Comparison of ENCODE assay signal across 22 cellular contexts in genomic region chr10:32337343-32337742, GRCh38. TPM values are rescaled to one million over a fixed set of nuclear protein-coding genes. Genes with fewer than 3 reads are reported as not detected.
DNase-seq lines count a peak whose midpoint lies in the region; ATAC-seq, FAIRE-seq and TF ChIP-seq lines count a peak whose summit lies in the region.
"Had no signal": no experiment of that assay in that cellular context is flagged by ENCODE, and none has a peak within 500 bp of the region (broad histone marks: within the 10 kb centered on the region; RNA-seq: fewer than 3 reads in every experiment).

No MANE protein-coding gene starts in this region.

- peaks cover 15% of the 10 kb centered on the region for H3K4me1 ChIP-seq in IMR-90 (ENCODE audit: control insufficient read depth, insufficient read depth, low read length)
- H3K4me1 ChIP-seq in endodermal cell (ENCODE audit: control insufficient read depth, insufficient read depth, low read length): peaks cover 22% of the 10 kb centered on the region
- H3K4me1 ChIP-seq in gastrocnemius medialis: peaks cover 93 to 96% of the 10 kb centered on the region in 2 donors

- H3K4me3 Mint-ChIP-seq in T-helper 2 cell treated with Interferon-gamma antibody and Interleukin-4, amounts not matched to agents 5 μg/mL and 100 μg/mL, for 36 hours: no peak overlapping the region
- no peak overlapping the region for H3K4me3 Mint-ChIP-seq in endodermal cell
- H3K4me3 Mint-ChIP-seq: T-helper 1 cell treated with Interleukin-12 subunit alpha and Interleukin-12 subunit beta and Interleukin-4 antibody, amounts not matched to agents 30 μg/mL and 1 μg/mL, for 36 hours had no signal

- FAIRE-seq in H54 (lab: Jason Lieb, UNC): no peak

- no peak overlapping the region for H2BK5ac ChIP-seq in IMR-90 (ENCODE audit: low read depth, low read length, poor library complexity, severe bottlenecking)

- POLR2A ChIA-PET in IMR-90 (lab: Charles Lee; ENCODE audit: unreplicated experiment): no interaction called here

- no peak overlapping the region for H3K56ac ChIP-seq in IMR-90 (ENCODE audit: extremely low read depth, insufficient read depth, low read length)

- TF ChIP-seq RAD21 in IMR-90 (IDR thresholded peaks at IDR 0.05; ENCODE audit: low read length): no peak

- no peak overlapping the region for H3K9ac ChIP-seq in IMR-90 (ENCODE audit: low read depth, low read length)
- H3K9ac ChIP-seq in endodermal cell (ENCODE audit: extremely low read depth, low read length, poor library complexity, severe bottlenecking): no peak overlapping the region

- H3K4me3 ChIP-seq in IMR-90 (ENCODE audit: insufficient read depth, low read depth, low read length) (no peak overlapping the region), endodermal cell (ENCODE audit: low read length) (no peak overlapping the region), gastrocnemius medialis (no peak overlapping the region)
- H3K4me3 ChIP-seq: gastroesophageal sphincter had no signal

- no peak overlapping the region for H4K8ac ChIP-seq in IMR-90 (ENCODE audit: low read depth in 2 of 2, low read length in 2 of 2)

- H2AFZ ChIP-seq in IMR-90 (replicated peaks; ENCODE audit: low read length, poor library complexity): no peak overlapping the region

- peaks cover 1% of the 10 kb centered on the region; the same call in 1 of the 2 replicates for H3K36me3 ChIP-seq in IMR-90 (ENCODE audit: control insufficient read depth, insufficient read depth, low read length)
- no peaks in the 10 kb centered on the region for H3K36me3 ChIP-seq in endodermal cell (ENCODE audit: control insufficient read depth, insufficient read depth, low read length)
- H3K36me3 ChIP-seq in gastrocnemius medialis: no peaks in the 10 kb centered on the region
- H3K36me3 ChIP-seq: brain microvascular endothelial cell, gastroesophageal sphincter had no signal

- in situ Hi-C loops in IMR-90 (cut with MboI; ENCODE audit: low sequenced_read_pairs) (no loop called here), gastrocnemius medialis (cut with MboI; ENCODE audit: low sequenced_read_pairs in 4 of 4) (loop anchor here in 2 of 4 donors (5.0 to 25.0 kb wide), 2 partner anchors 80 to 275 kb away; partner anchors contain the start of gene KIF5B (in 1 of the 2))

- intact Hi-C loops in IMR-90 (cut with micrococcal nuclease) (no loop called here), gastrocnemius medialis (cut with DNase I; ENCODE audit: low total_unique reads) (no loop called here)

- dilution Hi-C loops in IMR-90 (cut with HindIII; ENCODE audit: low sequenced_read_pairs, unreplicated experiment): no loop called here

- peak overlapping the region; percentile 11 for H3K27ac Mint-ChIP-seq in T-helper 2 cell treated with Interferon-gamma antibody and Interleukin-4, amounts not matched to agents 5 μg/mL and 100 μg/mL, for 36 hours
- peak overlapping the region; percentile 32 for H3K27ac Mint-ChIP-seq in endodermal cell
- H3K27ac Mint-ChIP-seq: T-helper 1 cell treated with Interleukin-12 subunit alpha and Interleukin-12 subunit beta and Interleukin-4 antibody, amounts not matched to agents 30 μg/mL and 1 μg/mL, for 36 hours had no signal

- H4K20me1 ChIP-seq in IMR-90 (ENCODE audit: insufficient read depth, low read length): peaks cover 91% of the 10 kb centered on the region

- 100% methylated on average over 1 of the region's 1 CpG; no CpG with 5 or more reads in 1 of the 2 experiments for WGBS in IMR-90 (ENCODE audit: extremely low coverage in 2 of 2, insufficient read length in 1 of 2), 2 experiments
- 87 to 100% methylated on average over 1 of the region's 1 CpG for WGBS in endodermal cell (ENCODE audit: insufficient coverage in 1 of 2, insufficient read length in 1 of 2), 2 experiments

- H3K27ac ChIP-seq in IMR-90 (ENCODE audit: insufficient read depth, low read length): no peak overlapping the region; the same call in 1 of the 2 replicates
- H3K27ac ChIP-seq in endodermal cell (ENCODE audit: low read depth, low read length): no peak overlapping the region
- H3K27ac ChIP-seq in gastrocnemius medialis: peak overlapping the region in 3 of 4 donors; percentile 0 to 55 (median 44)
- H3K27ac ChIP-seq: brain microvascular endothelial cell, gastroesophageal sphincter had no signal

- no peak overlapping the region for H2AK9ac ChIP-seq in IMR-90 (replicated peaks; ENCODE audit: low read depth, low read length, poor library complexity)

- no peak for TF ChIP-seq CTCF in IMR-90 (conservative IDR thresholded peaks at IDR 0.05; ENCODE audit: low read depth, low read length)
- TF ChIP-seq CTCF in endodermal cell (conservative IDR thresholded peaks at IDR 0.05): no peak
- TF ChIP-seq CTCF in gastrocnemius medialis (IDR thresholded peaks at IDR 0.05 in 4 of 5, conservative IDR thresholded peaks at IDR 0.05 in 1 of 5): no peak

- no TSS peak for BruUV-seq in IMR-90 (replicated peaks; lab: Mats Ljungman, UMichigan)

- no peak overlapping the region for H4K5ac ChIP-seq in IMR-90 (ENCODE audit: low read depth, low read length)

- no peak for DNase-seq in T-helper 2 cell treated with Interferon-gamma antibody and Interleukin-4, amounts not matched to agents 5 μg/mL and 100 μg/mL, for 36 hours (ENCODE audit: low spot score)
- DNase-seq in T-helper 2 cell: no peak
- peak; percentile 15 for DNase-seq in IMR-90
- no peak for DNase-seq in endodermal cell
- no peak for DNase-seq in gastrocnemius medialis
- DNase-seq in retina: no peak
- no peak for DNase-seq in H54 (ENCODE audit: insufficient read length, low spot score)
- DNase-seq: 8988T; activated naive CD4-positive, alpha-beta T cell treated with anti-CD3 and anti-CD28 coated beads, Interleukin-2, amount 50 U/mL, for 16 hours; brain microvascular endothelial cell; DMS153; left cardiac atrium; NCI-H1417 treated with DMSO at 0.1 percent for 48 hours; NCI-H2171; NCI-H69; occipital lobe; OCI-M1; SHP77 treated with DMSO at 0.1 percent for 48 hours had no signal

- CTCF ChIA-PET in IMR-90 (lab: Yijun Ruan, JAX): interaction anchor here (1.0 to 1.3 kb wide), 2 partner anchors 9 to 81 kb away, joined by 3 to 8 read pairs; no protein-coding TSS in a partner anchor

- H2BK15ac ChIP-seq in IMR-90 (ENCODE audit: low read depth, low read length): no peak overlapping the region

- H3K18ac ChIP-seq in IMR-90 (ENCODE audit: low read depth, low read length): no peak overlapping the region

- no peak overlapping the region for H3K23ac ChIP-seq in IMR-90 (ENCODE audit: low read depth, low read length)

- H2BK20ac ChIP-seq in IMR-90 (ENCODE audit: low read depth, low read length): no peak overlapping the region

- no peak for TF ChIP-seq POLR2A in IMR-90 (IDR thresholded peaks at IDR 0.05; ENCODE audit: low read depth, low read length)
- no peak for TF ChIP-seq POLR2A in gastrocnemius medialis (IDR thresholded peaks at IDR 0.05)
- TF ChIP-seq POLR2A in H54 (IDR thresholded peaks at IDR 0.05; ENCODE audit: low read depth, low read length): no peak

- H3K27me3 ChIP-seq in IMR-90 (ENCODE audit: control insufficient read depth, insufficient read depth, low read length) (no peaks in the 10 kb centered on the region), endodermal cell (ENCODE audit: control insufficient read depth, insufficient read depth, low read length, poor library complexity, severe bottlenecking) (no peaks in the 10 kb centered on the region), gastrocnemius medialis (no peaks in the 10 kb centered on the region)
- H3K27me3 ChIP-seq: brain microvascular endothelial cell, gastroesophageal sphincter had no signal

- no peak overlapping the region for H3K4me2 ChIP-seq in IMR-90 (ENCODE audit: low read depth, low read length)

- no peaks in the 10 kb centered on the region for H3K27me3 Mint-ChIP-seq in T-helper 2 cell treated with Interferon-gamma antibody and Interleukin-4, amounts not matched to agents 5 μg/mL and 100 μg/mL, for 36 hours (ENCODE audit: low read depth)
- no peaks in the 10 kb centered on the region for H3K27me3 Mint-ChIP-seq in endodermal cell (ENCODE audit: insufficient read depth)

- H3K9me3 ChIP-seq in IMR-90 (ENCODE audit: control insufficient read depth, insufficient read depth, low read length) (no peaks in the 10 kb centered on the region), endodermal cell (ENCODE audit: control insufficient read depth, low read length) (no peaks in the 10 kb centered on the region), gastrocnemius medialis (no peaks in the 10 kb centered on the region)
- H3K9me3 ChIP-seq: gastroesophageal sphincter had no signal

- peaks cover 29% of the 10 kb centered on the region for H3K36me3 Mint-ChIP-seq in T-helper 2 cell treated with Interferon-gamma antibody and Interleukin-4, amounts not matched to agents 5 μg/mL and 100 μg/mL, for 36 hours (ENCODE audit: low read depth)
- peaks cover 8% of the 10 kb centered on the region for H3K36me3 Mint-ChIP-seq in endodermal cell (ENCODE audit: low read depth)

- peak; percentile 18; the same call in 1 of the 2 replicates for ATAC-seq in IMR-90 (ENCODE audit: low read depth)
- no peak for ATAC-seq in gastrocnemius medialis
- ATAC-seq in GM21423 (IDR thresholded peaks at IDR 0.05; ENCODE audit: unreplicated experiment): no peak
- ATAC-seq: gastroesophageal sphincter, left cardiac atrium, sciatic nerve had no signal

- H4K91ac ChIP-seq in IMR-90 (ENCODE audit: insufficient read depth, low read depth, low read length): no peak overlapping the region

- H3K9me3 Mint-ChIP-seq in T-helper 2 cell treated with Interferon-gamma antibody and Interleukin-4, amounts not matched to agents 5 μg/mL and 100 μg/mL, for 36 hours: no peaks in the 10 kb centered on the region
- H3K9me3 Mint-ChIP-seq in endodermal cell: no peaks in the 10 kb centered on the region
- H3K9me3 Mint-ChIP-seq: T-helper 1 cell treated with Interleukin-12 subunit alpha and Interleukin-12 subunit beta and Interleukin-4 antibody, amounts not matched to agents 30 μg/mL and 1 μg/mL, for 36 hours had no signal

- no peak overlapping the region for H2AK5ac ChIP-seq in IMR-90 (ENCODE audit: low read depth, low read length)

- peaks cover 11 to 67% of the 10 kb centered on the region in 2 experiments; a peak in 3 of 4 replicates for H3K79me1 ChIP-seq in IMR-90 (ENCODE audit: low read depth in 1 of 2, low read length in 2 of 2)

- no peak overlapping the region for H3K4ac ChIP-seq in IMR-90 (ENCODE audit: low read depth, low read length)

- peaks cover 23% of the 10 kb centered on the region for H3K9me1 ChIP-seq in IMR-90 (ENCODE audit: insufficient read depth, low read length)

- peaks cover 78% of the 10 kb centered on the region for H3K4me1 Mint-ChIP-seq in T-helper 2 cell treated with Interferon-gamma antibody and Interleukin-4, amounts not matched to agents 5 μg/mL and 100 μg/mL, for 36 hours (ENCODE audit: low read depth)
- H3K4me1 Mint-ChIP-seq in endodermal cell: peaks cover 50% of the 10 kb centered on the region

- no peak overlapping the region for H2BK120ac ChIP-seq in IMR-90 (ENCODE audit: low read depth, low read length)

- H3K14ac ChIP-seq in IMR-90 (replicated peaks; ENCODE audit: low read depth, low read length): no peak overlapping the region

RNA-seq across cellular contexts. Expression of gene EPC1, which starts 9.6 kb away (rescaled TPM):
- 19.7 and 21.9 TPM in 2 replicates for total RNA-seq in IMR-90 (2012; rRNA removed)
- polyA plus RNA-seq in IMR-90 (2012; rRNA removed): 20.8 and 23.5 TPM in 2 replicates
- polyA plus RNA-seq in IMR-90 (2012; cell fraction: cytosol; rRNA removed): 8.8 and 15.4 TPM in 2 replicates
- polyA plus RNA-seq in IMR-90 (2012; cell fraction: nucleus; rRNA removed; ENCODE audit: low replicate concordance): 32.6 and 102 TPM in 2 replicates
- total RNA-seq in endodermal cell: 10 to 100 TPM; 27.9 to 40.3 TPM
- 32.5 TPM for polyA plus RNA-seq in endodermal cell (2013, experiment 1 of 2)
- polyA plus RNA-seq in endodermal cell (2013, experiment 2 of 2): 32.7 TPM
- 10 to 100 TPM; 25.0 to 37.9 (median 29.3) TPM for total RNA-seq in gastrocnemius medialis

Comparison
In these comparisons a context has a peak if more than half of its experiments do, and no peak if none do; other contexts are left out.
1. H3K27ac ChIP-seq: peak in gastrocnemius medialis (3 of 4); none in IMR-90 (single experiment) and endodermal cell (single experiment).